ENCODE assay signal across 1 cellular context in genomic region chr13:24159921-24160324, GRCh38.
TF ChIP-seq lines count a peak whose summit lies in the region.

No MANE protein-coding gene starts in this region.

TF ChIP-seq in SK-N-SH, 30 proteins besides CTCF, POLR2A, EP300 and RAD21 (continued from another document):
- TF ChIP-seq PBX3 (IDR thresholded peaks at IDR 0.05), result no peak
TF ChIP-seq in SK-N-SH: peak in this region for 0.
